18 cellular contexts compared by ENCODE assay signal in the genomic region with DNA sequence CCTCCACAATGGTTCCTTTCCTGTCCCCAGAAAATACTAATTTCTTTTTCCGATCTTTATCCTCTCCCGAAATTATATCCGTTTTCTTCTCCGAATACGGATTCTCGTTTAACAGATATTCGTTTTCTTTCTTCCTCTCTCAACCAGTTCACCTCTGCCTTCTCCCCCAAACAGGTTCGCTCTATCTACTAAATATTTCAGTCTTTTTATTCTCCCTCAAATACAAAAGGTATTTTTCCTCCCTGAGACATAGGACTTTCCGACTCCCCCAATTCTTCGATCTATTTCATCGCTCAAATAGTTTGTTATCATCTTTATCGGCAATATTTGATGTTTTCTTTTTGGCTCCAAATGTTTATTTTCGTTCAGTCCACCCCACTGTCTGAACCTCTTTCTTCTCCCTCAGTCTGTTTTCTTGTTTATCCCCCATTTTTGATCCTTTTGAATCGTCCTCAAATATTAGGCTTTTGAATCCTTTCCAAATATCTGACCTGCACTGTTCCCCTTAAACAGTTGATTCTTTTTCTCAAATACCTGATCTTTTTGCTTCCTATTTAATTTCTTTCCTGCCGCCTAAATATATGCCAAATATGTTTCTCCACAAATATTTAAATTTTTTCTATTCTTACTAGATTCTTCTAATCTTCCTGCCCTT. TPM values are rescaled to one million over a fixed set of nuclear protein-coding genes. Genes with fewer than 3 reads are reported as not detected.
A peak's percentile ranks its signal among the peaks of the same experiment; 100 is the strongest.
DNase-seq lines count a peak whose midpoint lies in the region; ATAC-seq, FAIRE-seq and TF ChIP-seq lines count a peak whose summit lies in the region.
"Had no signal": no experiment of that assay in that cellular context is flagged by ENCODE, and none has a peak within 500 bp of the region (broad histone marks: within the 10 kb centered on the region; RNA-seq: fewer than 3 reads in every experiment).

No MANE protein-coding gene starts in this region.

- no peak overlapping the region for H3K9ac ChIP-seq in GM12878 (ENCODE audit: control insufficient read depth, insufficient read depth, low read length)
- H3K9ac ChIP-seq: BLaER1 had no signal

- RAD21 ChIA-PET in GM12878 (lab: Charles Lee; ENCODE audit: unreplicated experiment) = no interaction called here

- ATAC-seq in GM23338 = no peak
- ATAC-seq in GM12878 = no peak
- ATAC-seq in HG03378 (IDR thresholded peaks at IDR 0.05; ENCODE audit: unreplicated experiment) = no peak

- POLR2A ChIA-PET in GM12878 (lab: Charles Lee) = no interaction called here

- intact Hi-C loops in GM12878 (cut with micrococcal nuclease; ENCODE audit: unreplicated experiment) = no loop called here

- H3K27ac ChIP-seq in GM23338 (ENCODE audit: low read depth) (no peak overlapping the region), GM12878 (ENCODE audit: control insufficient read depth, insufficient read depth) (no peak overlapping the region)
- H3K27ac ChIP-seq: BLaER1 had no signal

- H3K4me3 ChIP-seq in GM23338 = peak overlapping the region; percentile 52
- H3K4me3 ChIP-seq in GM12878 = no peak overlapping the region
- H3K4me3 ChIP-seq: BLaER1 had no signal

- H3K4me1 Mint-ChIP-seq in GM23338 (peaks cover 29% of the 10 kb centered on the region), mesothelial cell of epicardium (peaks cover 29% of the 10 kb centered on the region)

- H3K4me2 ChIP-seq in GM23338 = peak overlapping the region; percentile 80
- no peak overlapping the region for H3K4me2 ChIP-seq in GM12878 (ENCODE audit: control insufficient read depth, insufficient read depth)
- H3K4me2 ChIP-seq: BLaER1 had no signal

- in situ Hi-C loops in GM12878 (cut with MboI) = no loop called here

- peak overlapping the region; percentile 67 for H3K4me3 Mint-ChIP-seq in GM23338
- H3K4me3 Mint-ChIP-seq in mesothelial cell of epicardium = peak overlapping the region; percentile 85

- no peak for TF ChIP-seq CTCF in GM23338 (conservative IDR thresholded peaks at IDR 0.05; ENCODE audit: low read depth in 2 of 2)
- TF ChIP-seq CTCF in GM12878 (IDR thresholded peaks at IDR 0.05 in 2 of 3, conservative IDR thresholded peaks at IDR 0.05 in 1 of 3; ENCODE audit: control insufficient read depth in 2 of 3, extremely low read depth in 1 of 3, insufficient read depth in 1 of 3, low read depth in 3 of 3, low read length in 3 of 3) = no peak
- no peak for TF ChIP-seq CTCF in mesothelial cell of epicardium (IDR thresholded peaks at IDR 0.05; ENCODE audit: unreplicated experiment)

- TF ChIP-seq POLR2A in GM12878 (IDR thresholded peaks at IDR 0.05; ENCODE audit: low read depth, low read length) = no peak

- H3K27ac Mint-ChIP-seq in GM23338 (no peak overlapping the region), mesothelial cell of epicardium (peak overlapping the region; percentile 94)

- TF ChIP-seq RAD21 in GM12878 (IDR thresholded peaks at IDR 0.05; ENCODE audit: insufficient read depth, low read depth, low read length) = no peak

- H4K20me1 ChIP-seq in GM23338 (replicated peaks; ENCODE audit: insufficient read depth) (peaks cover 20% of the 10 kb centered on the region), GM12878 (ENCODE audit: control insufficient read depth, insufficient read depth) (no peaks in the 10 kb centered on the region)

- H2AFZ ChIP-seq in GM23338 (peak overlapping the region; percentile 94), GM12878 (ENCODE audit: control insufficient read depth, low read depth, low read length) (no peak overlapping the region)

- H3K4me1 ChIP-seq in GM23338 (ENCODE audit: insufficient read depth) = peaks cover 40% of the 10 kb centered on the region; the same call in 1 of the 2 replicates
- H3K4me1 ChIP-seq in GM12878 (ENCODE audit: control insufficient read depth, insufficient read depth, low read length) = no peaks in the 10 kb centered on the region

- H3K9me3 Mint-ChIP-seq in GM23338 (peaks cover 7% of the 10 kb centered on the region; the same call in 2 of the 3 replicates), mesothelial cell of epicardium (no peaks in the 10 kb centered on the region)

- DNase-seq in CD1c-positive myeloid dendritic cell (ENCODE audit: extremely low spot score) (peak; percentile 9), GM23338 (ENCODE audit: low spot score) (no peak), GM12878 (ENCODE audit: low read depth, low spot score) (no peak), mesothelial cell of epicardium (ENCODE audit: low spot score in 2 of 2, unreplicated experiment in 2 of 2) (no peak), globus pallidus (ENCODE audit: low spot score) (no peak)
- no peak for DNase-seq in stimulated activated naive CD4-positive, alpha-beta T cell treated with Interleukin-2 at 50 U/mL for 16 hours (lab: John Stamatoyannopoulos, UW)
- DNase-seq: DMS79; effector CD8-positive, alpha-beta T cell; GOT3; KG1; NCI-H1436 treated with DMSO at 0.1 percent for 48 hours; NCI-H446 had no signal

- no peak for TF ChIP-seq EP300 in GM12878 (IDR thresholded peaks at IDR 0.05; ENCODE audit: borderline replicate concordance in 1 of 2, control insufficient read depth in 1 of 2, low read depth in 2 of 2, low read length in 2 of 2)

- H3F3A ChIP-seq in GM23338 (replicated peaks; ENCODE audit: low read depth) = peaks cover 11% of the 10 kb centered on the region

- H3K36me3 Mint-ChIP-seq in GM23338 (ENCODE audit: low read depth) (peaks cover 4% of the 10 kb centered on the region; the same call in 1 of the 3 replicates), mesothelial cell of epicardium (peaks cover 4% of the 10 kb centered on the region)

- no peak for FAIRE-seq in GM12878 (lab: Jason Lieb, UNC)
- FAIRE-seq: bronchial epithelial cell, frontal cortex had no signal

- H3K79me2 ChIP-seq in GM23338 (replicated peaks; ENCODE audit: insufficient read depth) (no peaks in the 10 kb centered on the region), GM12878 (ENCODE audit: control insufficient read depth, insufficient read depth, low read length) (no peaks in the 10 kb centered on the region)

- H3K36me3 ChIP-seq in GM23338 (ENCODE audit: insufficient read depth) (no peaks in the 10 kb centered on the region), GM12878 (ENCODE audit: control insufficient read depth in 2 of 2, insufficient read depth in 2 of 2, low read length in 1 of 2) (no peaks in the 10 kb centered on the region)
- H3K36me3 ChIP-seq: BLaER1, thoracic aorta had no signal

- H3K9me3 ChIP-seq in GM12878 (replicated peaks; ENCODE audit: control insufficient read depth, insufficient read depth, low read length) = peaks cover 6% of the 10 kb centered on the region; the same call in 2 of the 3 replicates
- H3K9me3 ChIP-seq: thoracic aorta had no signal

- H3K27me3 Mint-ChIP-seq in GM23338 (ENCODE audit: insufficient read depth, low read depth, poor library complexity) (peaks cover 90% of the 10 kb centered on the region), mesothelial cell of epicardium (ENCODE audit: low read depth) (peaks cover 83% of the 10 kb centered on the region)

- 31% methylated on average over 15 of the region's 15 CpGs for WGBS in GM12878 (ENCODE audit: insufficient coverage, insufficient replicate concordance, low lambda C conversion rate, missing lambda C conversion rate)

- CTCF ChIA-PET in GM12878 (lab: Yijun Ruan, JAX) = no interaction called here

- H3K9me2 ChIP-seq in GM23338 (ENCODE audit: insufficient read depth) = no peaks in the 10 kb centered on the region

- no TSS peak for BruUV-seq in GM12878 (replicated peaks; lab: Mats Ljungman, UMichigan)

- H3K27me3 ChIP-seq in GM23338 (ENCODE audit: insufficient read depth) (peaks cover 99% of the 10 kb centered on the region), GM12878 (replicated peaks in 1 of 2; ENCODE audit: control insufficient read depth in 2 of 2, insufficient read depth in 2 of 2, low read length in 1 of 2) (peaks cover 22 to 27% of the 10 kb centered on the region in 2 experiments)

- SMC1A ChIA-PET in GM12878 (lab: Charles Lee; ENCODE audit: uncharacterized antibody, unreplicated experiment) = no interaction called here

TF ChIP-seq in GM12878, 131 proteins besides CTCF, POLR2A, EP300 and RAD21:
- 0 out of 2 replicates have a peak, but pooled peaks have one; percentile 30 for TF ChIP-seq EZH2 (IDR thresholded peaks at IDR 0.05; ENCODE audit: borderline replicate concordance, control insufficient read depth, low read depth, low read length)
- TF ChIP-seq ZBED1 (IDR thresholded peaks at IDR 0.05; ENCODE audit: borderline replicate concordance) = no peak

RNA-seq across cellular contexts. Expression of gene PITX1, which starts 4.4 kb away (rescaled TPM):
- not detected in 2 replicates for total RNA-seq in GM23338 (2014; rRNA removed; shearing (Covaris generic))
- polyA plus RNA-seq in GM23338 (2016; fragmentation: Nextera tagmentation; extraction: Ambion mirVana) = not detected in 2 replicates
- total RNA-seq in GM12878 (2013; cell fraction: nucleolus; rRNA removed) = not detected in 2 replicates
- 0.44 and 0.68 TPM in 2 replicates for total RNA-seq in GM12878 (2014; rRNA removed)
- 0.18 TPM in 1 of 2 replicates, not detected in the other for total RNA-seq in GM12878 (2014; rRNA removed; fragmentation: Illumina TruSeq; extraction: Trizol)
- total RNA-seq in GM12878 (2021) = 0.77 and 1.1 TPM in 2 replicates
- polyA plus RNA-seq in GM12878 (2011; ENCODE audit: low read depth) = not detected
- polyA plus RNA-seq in GM12878 (2011; rRNA removed) = not detected in 2 replicates
- not detected in 2 replicates for polyA plus RNA-seq in GM12878 (2011; cell fraction: cytosol; rRNA removed)
- polyA plus RNA-seq in GM12878 (2011; cell fraction: nucleus; rRNA removed) = not detected in 2 replicates
- polyA plus RNA-seq in GM12878 (2012) = 0.18 and 0.31 TPM in 2 replicates
- polyA plus RNA-seq in GM12878 (2014; fragmentation: Illumina TruSeq; extraction: Trizol) = not detected in 2 replicates
- not detected for polyA plus RNA-seq in GM12878 (2014; fragmentation: Nextera tagmentation; extraction: Ambion mirVana)
- 0.96 and 1.2 TPM in 2 replicates for polyA plus RNA-seq in GM12878 (2014; rRNA removed)
- polyA plus RNA-seq in GM12878 (2016; fragmentation: Nextera tagmentation; extraction: Ambion mirVana) = under 1 TPM; 0.16 to 0.43 TPM
- polyA minus RNA-seq in GM12878 (2011; rRNA and poly(A)+ RNA removed) = not detected in 2 replicates
- polyA minus RNA-seq in GM12878 (2011; cell fraction: cytosol; rRNA and poly(A)+ RNA removed) = 1.6 and 1.9 TPM in 2 replicates
- 0.96 TPM in 1 of 2 replicates, not detected in the other for polyA minus RNA-seq in GM12878 (2011; cell fraction: nucleus; rRNA and poly(A)+ RNA removed)
- total RNA-seq in mesothelial cell of epicardium = 80.2 to 89.6 TPM (median 88.0 TPM) in 3 replicates
- total RNA-seq: frontal cortex, mononuclear cell, thoracic aorta had no signal

Comparison
In these comparisons a context has a peak if more than half of its experiments do, and no peak if none do; other contexts are left out.
1. RNA of gene PITX1, which starts 4.4 kb away (total RNA-seq): 80.2 to 89.6 TPM in mesothelial cell of epicardium; 0.18 to 1.1 TPM in GM12878 and not detected in GM23338; every median in the first group is over 10 times any median in the second.